8 cellular contexts compared by ENCODE assay signal in genomic region chr3:160885791-160886286, GRCh38.
DNase-seq lines count a peak whose midpoint lies in the region; ATAC-seq lines count a peak whose summit lies in the region.

No MANE protein-coding gene starts in this region.

- DNase-seq in NCI-H2029 treated with DMSO at 0.1 percent for 48 hours (lab: John Stamatoyannopoulos, UW) = peak; percentile 65
- DNase-seq in dermis blood vessel endothelial cell = peak; percentile 21
- DNase-seq in non-pigmented ciliary epithelial cell (ENCODE audit: low read depth) = peak; percentile 27
- no peak for DNase-seq in GDM1 (lab: John Stamatoyannopoulos, UW)
- no peak for DNase-seq in activated naive CD4-positive, alpha-beta T cell treated with anti-CD3 and anti-CD28 coated beads, Interleukin-2, amount 50 U/mL, for 16 hours

- ATAC-seq in GM18508 (IDR thresholded peaks at IDR 0.05; ENCODE audit: insufficient read depth, unreplicated experiment) (peak; percentile 18), HG02571 (IDR thresholded peaks at IDR 0.05; ENCODE audit: unreplicated experiment) (peak; percentile 47), GM18861 (IDR thresholded peaks at IDR 0.05; ENCODE audit: unreplicated experiment) (no peak)

Comparison
In these comparisons a context has a peak if more than half of its experiments do, and no peak if none do; other contexts are left out.
1. DNase-seq: peak in NCI-H2029 treated with DMSO at 0.1 percent for 48 hours (single experiment), dermis blood vessel endothelial cell (single experiment) and non-pigmented ciliary epithelial cell (single experiment); none in GDM1 (single experiment) and activated naive CD4-positive, alpha-beta T cell treated with anti-CD3 and anti-CD28 coated beads, Interleukin-2, amount 50 U/mL, for 16 hours (single experiment).